7 cellular contexts compared by ENCODE assay signal in genomic region chr12:131070668-131071067, GRCh38.
DNase-seq lines count a peak whose midpoint lies in the region; ATAC-seq and TF ChIP-seq lines count a peak whose summit lies in the region.
"Not testable (repeated sequence)": the region's sequence is repeated elsewhere in the genome, so short reads cannot be mapped to it uniquely, and the experiment has no call there.

No MANE protein-coding gene starts in this region.

- not testable (repeated sequence) for H3K27ac Mint-ChIP-seq in activated CD8-positive, alpha-beta T cell treated with anti-CD3 and anti-CD28 coated beads for 36 hours; activated naive CD4-positive, alpha-beta T cell treated with anti-CD3 and anti-CD28 coated beads, Interleukin-2, amount 10 ng/mL, durations not matched to agents 7 days and 5 days

- not testable (repeated sequence) for H3K27ac ChIP-seq in HEK293 (ENCODE audit: extremely low read depth, low read depth, low read length); coronary artery; aorta (ENCODE audit: low read depth in 1 of 2, low read length in 2 of 2)

- 97 to 98% methylated on average over 3 to 4 of the region's 6 CpGs for WGBS in aorta, 2 donors

- not testable (repeated sequence) for DNase-seq in activated CD8-positive, alpha-beta T cell treated with anti-CD3 and anti-CD28 coated beads for 36 hours
- peak; percentile 18 for DNase-seq in activated naive CD4-positive, alpha-beta T cell treated with anti-CD3 and anti-CD28 coated beads, Interleukin-2, amount 10 ng/mL, durations not matched to agents 7 days and 5 days
- DNase-seq in coronary artery (ENCODE audit: low spot score): peak; percentile 56
- DNase-seq in islet precursor cell: peak; percentile 41
- DNase-seq in posterior vena cava (ENCODE audit: low spot score): peak; percentile 51
- DNase-seq in aorta: peak; percentile 32 to 43

- H3K9me3 Mint-ChIP-seq in activated CD8-positive, alpha-beta T cell treated with anti-CD3 and anti-CD28 coated beads for 36 hours; activated naive CD4-positive, alpha-beta T cell treated with anti-CD3 and anti-CD28 coated beads, Interleukin-2, amount 10 ng/mL, durations not matched to agents 7 days and 5 days: not testable (repeated sequence)

- not testable (repeated sequence) for H3K4me3 ChIP-seq in HEK293 (ENCODE audit: low read depth, low read length); coronary artery; aorta (ENCODE audit: low read length in 2 of 2)

- not testable (repeated sequence) for H3K9me3 ChIP-seq in HEK293 (ENCODE audit: control insufficient read depth, insufficient read depth, low read depth, low read length); aorta (ENCODE audit: control insufficient read depth, low read length)

- POLR2A ChIA-PET in HEK293 (lab: Yijun Ruan, JAX); activated CD8-positive, alpha-beta T cell treated with anti-CD3 and anti-CD28 coated beads for 36 hours (lab: Charles Lee): not testable (repeated sequence)

- not testable (repeated sequence) for H3K4me3 Mint-ChIP-seq in activated CD8-positive, alpha-beta T cell treated with anti-CD3 and anti-CD28 coated beads for 36 hours; activated naive CD4-positive, alpha-beta T cell treated with anti-CD3 and anti-CD28 coated beads, Interleukin-2, amount 10 ng/mL, durations not matched to agents 7 days and 5 days

- ATAC-seq in activated CD8-positive, alpha-beta T cell treated with anti-CD3 and anti-CD28 coated beads for 36 hours: peak; percentile 49
- not testable (repeated sequence) for ATAC-seq in aorta (ENCODE audit: low FRiP score)

- H3K36me3 Mint-ChIP-seq in activated CD8-positive, alpha-beta T cell treated with anti-CD3 and anti-CD28 coated beads for 36 hours (ENCODE audit: low read depth); activated naive CD4-positive, alpha-beta T cell treated with anti-CD3 and anti-CD28 coated beads, Interleukin-2, amount 10 ng/mL, durations not matched to agents 7 days and 5 days: not testable (repeated sequence)

- H3K27me3 Mint-ChIP-seq in activated CD8-positive, alpha-beta T cell treated with anti-CD3 and anti-CD28 coated beads for 36 hours; activated naive CD4-positive, alpha-beta T cell treated with anti-CD3 and anti-CD28 coated beads, Interleukin-2, amount 10 ng/mL, durations not matched to agents 7 days and 5 days: not testable (repeated sequence)

- intact Hi-C loops in activated CD8-positive, alpha-beta T cell treated with anti-CD3 and anti-CD28 coated beads for 36 hours (cut with micrococcal nuclease); posterior vena cava (cut with DNase I); aorta (cut with DNase I): not testable (repeated sequence)

- H3K4me1 ChIP-seq in HEK293 (ENCODE audit: control insufficient read depth, insufficient read depth, low read length); aorta (ENCODE audit: control insufficient read depth in 1 of 2, insufficient read depth in 2 of 2, low read length in 2 of 2): not testable (repeated sequence)

- not testable (repeated sequence) for H3K36me3 ChIP-seq in HEK293 (ENCODE audit: control insufficient read depth in 2 of 2, insufficient read depth in 1 of 2, low read length in 2 of 2); aorta (ENCODE audit: control insufficient read depth in 1 of 2, insufficient read depth in 2 of 2, low read length in 1 of 2)

- CTCF ChIA-PET in HEK293 (lab: Yijun Ruan, JAX); activated CD8-positive, alpha-beta T cell treated with anti-CD3 and anti-CD28 coated beads for 36 hours (lab: Charles Lee); activated naive CD4-positive, alpha-beta T cell treated with anti-CD3 and anti-CD28 coated beads, Interleukin-2, amount 10 ng/mL, durations not matched to agents 7 days and 5 days (lab: Charles Lee): not testable (repeated sequence)

- not testable (repeated sequence) for H3K27me3 ChIP-seq in aorta (ENCODE audit: control insufficient read depth in 1 of 2, insufficient read depth in 2 of 2, low read length in 1 of 2)

- not testable (repeated sequence) for H3K4me1 Mint-ChIP-seq in activated CD8-positive, alpha-beta T cell treated with anti-CD3 and anti-CD28 coated beads for 36 hours (ENCODE audit: low read depth); activated naive CD4-positive, alpha-beta T cell treated with anti-CD3 and anti-CD28 coated beads, Interleukin-2, amount 10 ng/mL, durations not matched to agents 7 days and 5 days

- TF ChIP-seq CTCF in HEK293 (tag by site-specific recombination; IDR thresholded peaks at IDR 0.05); activated CD8-positive, alpha-beta T cell treated with anti-CD3 and anti-CD28 coated beads for 36 hours (IDR thresholded peaks at IDR 0.05); coronary artery (IDR thresholded peaks at IDR 0.05): not testable (repeated sequence)

TF ChIP-seq in HEK293, 187 proteins besides CTCF, POLR2A, EP300 and RAD21:
- TF ChIP-seq SP3 (tag by site-specific recombination; IDR thresholded peaks at IDR 0.05): 0 out of 2 replicates have a peak, but pooled peaks have one; percentile 26
